Comparison of ENCODE assay signal across 8 cellular contexts in genomic region chr21:33286600-33287456, GRCh38. TPM values are rescaled to one million over a fixed set of nuclear protein-coding genes. Genes with fewer than 3 reads are reported as not detected.
A peak's percentile ranks its signal among the peaks of the same experiment; 100 is the strongest.
DNase-seq lines count a peak whose midpoint lies in the region; ATAC-seq and TF ChIP-seq lines count a peak whose summit lies in the region.

No MANE protein-coding gene starts in this region.

- TF ChIP-seq CTCF in fibroblast of lung (conservative IDR thresholded peaks at IDR 0.05 in 1 of 2, IDR thresholded peaks at IDR 0.05 in 1 of 2; ENCODE audit: low read depth in 1 of 2, low read length in 2 of 2) (no peak), ovary (IDR thresholded peaks at IDR 0.05) (no peak), progenitor cell of endocrine pancreas (IDR thresholded peaks at IDR 0.05; ENCODE audit: unreplicated experiment) (no peak), WTC11 (IDR thresholded peaks at IDR 0.05) (no peak)

- peak overlapping the region; percentile 7 for H3K4me2 ChIP-seq in fibroblast of lung (ENCODE audit: extremely low read depth, insufficient read depth, low read length)

- H3K27ac Mint-ChIP-seq in progenitor cell of endocrine pancreas (no peak overlapping the region), WTC11 (no peak overlapping the region)

- no peaks in the 10 kb centered on the region for H4K20me1 ChIP-seq in fibroblast of lung (ENCODE audit: control insufficient read depth, extremely low read depth, insufficient read depth, low read length)

- in situ Hi-C loops in Caki2 (cut with HindIII; ENCODE audit: low pct_unique_long_range_greater_than_20kb, low sequenced_read_pairs) = no loop called here

- H3K4me3 ChIP-seq in fibroblast of lung (replicated peaks in 1 of 4; ENCODE audit: control extremely low read depth in 1 of 4, insufficient read depth in 1 of 4, low read depth in 3 of 4, low read length in 4 of 4) = no peak overlapping the region
- H3K4me3 ChIP-seq in ovary = no peak overlapping the region

- H3K79me2 ChIP-seq in fibroblast of lung (ENCODE audit: control insufficient read depth, insufficient read depth, low read length) = no peaks in the 10 kb centered on the region

- DNase-seq in Caki2 (ENCODE audit: low read depth) = peak; percentile 68
- DNase-seq in fibroblast of lung (ENCODE audit: low read depth in 2 of 2) = peak; percentile 83 to 91
- DNase-seq in ovary = peak; percentile 51 to 74 (median 56)
- no peak for DNase-seq in NCI-H2171 (lab: John Stamatoyannopoulos, UW)
- no peak for DNase-seq in T-helper 9 cell
- no peak for DNase-seq in progenitor cell of endocrine pancreas (ENCODE audit: low spot score, unreplicated experiment)
- no peak for DNase-seq in WTC11 (ENCODE audit: low spot score)

- no peaks in the 10 kb centered on the region for H3K9me3 ChIP-seq in fibroblast of lung (ENCODE audit: control insufficient read depth, insufficient read depth, low read depth, low read length)
- H3K9me3 ChIP-seq in ovary = no peaks in the 10 kb centered on the region

- H3K4me1 ChIP-seq in fibroblast of lung (ENCODE audit: control insufficient read depth, extremely low read depth, insufficient read depth, low read length) (peaks cover 6% of the 10 kb centered on the region), ovary (ENCODE audit: insufficient read depth) (peaks cover 19% of the 10 kb centered on the region)

- CTCF ChIA-PET in WTC11 (lab: Charles Lee) = no interaction called here

- H3K4me3 Mint-ChIP-seq in progenitor cell of endocrine pancreas (ENCODE audit: low read depth) (no peak overlapping the region), WTC11 (no peak overlapping the region)

- H3K27me3 ChIP-seq in fibroblast of lung (ENCODE audit: control insufficient read depth, insufficient read depth, low read length) (no peaks in the 10 kb centered on the region), ovary (no peaks in the 10 kb centered on the region)

- no peak overlapping the region for H3K9ac ChIP-seq in fibroblast of lung (ENCODE audit: insufficient read depth, low read length)

- 10 to 19% (median 16%) methylated on average over 15 of the region's 15 CpGs for WGBS in ovary, 3 donors

- peaks cover 4% of the 10 kb centered on the region for H3K36me3 Mint-ChIP-seq in progenitor cell of endocrine pancreas (ENCODE audit: insufficient read depth)
- peaks cover 4% of the 10 kb centered on the region for H3K36me3 Mint-ChIP-seq in WTC11

- no peak for ATAC-seq in WTC11

- TF ChIP-seq POLR2A in ovary (IDR thresholded peaks at IDR 0.05) = no peak

- no peak overlapping the region for H2AFZ ChIP-seq in fibroblast of lung (ENCODE audit: low read length)

- POLR2A ChIA-PET in WTC11 (lab: Charles Lee) = no interaction called here

- intact Hi-C loops in ovary (cut with DNase I) = no loop called here

- H3K36me3 ChIP-seq in fibroblast of lung (ENCODE audit: control insufficient read depth, insufficient read depth, low read length) (peaks cover 7% of the 10 kb centered on the region), ovary (no peaks in the 10 kb centered on the region)

- H3K4me1 Mint-ChIP-seq in progenitor cell of endocrine pancreas (ENCODE audit: low read depth) = peaks cover 2% of the 10 kb centered on the region
- H3K4me1 Mint-ChIP-seq in WTC11 = no peaks in the 10 kb centered on the region

- H3K27ac ChIP-seq in fibroblast of lung (ENCODE audit: insufficient read depth, low read length) (no peak overlapping the region), ovary (peak overlapping the region in 1 of 2 donors; percentile 55)

- no peak for TF ChIP-seq EP300 in ovary (IDR thresholded peaks at IDR 0.05)

- H3K9me3 Mint-ChIP-seq in progenitor cell of endocrine pancreas (ENCODE audit: low read depth) = no peaks in the 10 kb centered on the region
- H3K9me3 Mint-ChIP-seq in WTC11 = no peaks in the 10 kb centered on the region

- no peaks in the 10 kb centered on the region for H3K27me3 Mint-ChIP-seq in progenitor cell of endocrine pancreas
- H3K27me3 Mint-ChIP-seq in WTC11 (ENCODE audit: low read depth) = no peaks in the 10 kb centered on the region

TF ChIP-seq in PFSK-1, 5 proteins besides CTCF, POLR2A, EP300 and RAD21:
- TF ChIP-seq POLR2AphosphoS5 (IDR thresholded peaks at IDR 0.05; ENCODE audit: low read depth, low read length) = no peak; the same call in 1 of the 2 replicates
- TF ChIP-seq FOXP2 (optimal IDR thresholded peaks at IDR 0.05; ENCODE audit: borderline replicate concordance, extremely low read depth, extremely low read length, insufficient read depth) = no peak
- no peak for TF ChIP-seq TAF1 (IDR thresholded peaks at IDR 0.05; ENCODE audit: borderline replicate concordance, insufficient read depth, low read length)
- TF ChIP-seq SIN3A (IDR thresholded peaks at IDR 0.05; ENCODE audit: borderline replicate concordance, insufficient read depth, low read length) = peak; percentile 33; the same call in 1 of the 2 replicates

TF ChIP-seq in WTC11, 78 proteins besides CTCF, POLR2A, EP300 and RAD21 (continues in another document):
- TF ChIP-seq GABPB1 (CRISPR knock-in tag; IDR thresholded peaks at IDR 0.05) (no peak), IRF2 (CRISPR knock-in tag; IDR thresholded peaks at IDR 0.05; ENCODE audit: borderline replicate concordance, low read depth) (no peak), ESRRA (CRISPR knock-in tag; IDR thresholded peaks at IDR 0.05; ENCODE audit: borderline replicate concordance) (no peak), TCF7 (CRISPR knock-in tag; IDR thresholded peaks at IDR 0.05; ENCODE audit: low read depth) (no peak), SP1 (CRISPR knock-in tag; conservative IDR thresholded peaks at IDR 0.05) (no peak), ZNF512 (CRISPR knock-in tag; IDR thresholded peaks at IDR 0.05; ENCODE audit: borderline replicate concordance) (no peak), SMAD4 (CRISPR knock-in tag; IDR thresholded peaks at IDR 0.05) (no peak), FOXP1 (CRISPR knock-in tag; IDR thresholded peaks at IDR 0.05; ENCODE audit: borderline replicate concordance) (no peak), PRRX2 (CRISPR knock-in tag; IDR thresholded peaks at IDR 0.05) (no peak), ZNF671 (CRISPR knock-in tag; IDR thresholded peaks at IDR 0.05) (no peak)

RNA-seq across cellular contexts. Expression of gene IL10RB, which starts 20.7 kb away (rescaled TPM):
- total RNA-seq in Caki2 (2014; rRNA removed; shearing (Covaris generic); ENCODE audit: low replicate concordance) = 64.9 and 71.4 TPM in 2 replicates
- polyA plus RNA-seq in PFSK-1 (2012; ENCODE audit: insufficient read length, low read depth) = 26.6 TPM
- 58.0 and 64.1 TPM in 2 replicates for total RNA-seq in fibroblast of lung
- polyA plus RNA-seq in fibroblast of lung = 43.6 and 56.2 TPM in 2 replicates
- polyA plus RNA-seq in fibroblast of lung (2012) = 29.0 and 34.0 TPM in 2 replicates
- 31.8 and 40.5 TPM in 2 replicates for polyA minus RNA-seq in fibroblast of lung (ENCODE audit: low replicate concordance)
- total RNA-seq in ovary = 10 to 100 TPM; 18.1 to 25.5 (median 23.8) TPM
- polyA plus RNA-seq in ovary = 10 to 100 TPM; 31.5 to 31.7 TPM
- total RNA-seq in progenitor cell of endocrine pancreas = 7.7 and 8.7 TPM in 2 replicates
- 3.7 to 5.1 TPM (median 4.1 TPM) in 3 replicates for total RNA-seq in WTC11 (2021)

RNA-seq across cellular contexts. Expression of gene IFNAR1, which starts 37.9 kb away (rescaled TPM):
- total RNA-seq in Caki2 (2014; rRNA removed; shearing (Covaris generic); ENCODE audit: low replicate concordance) = 4.4 and 32.2 TPM in 2 replicates
- 33.2 TPM for polyA plus RNA-seq in PFSK-1 (2012; ENCODE audit: insufficient read length, low read depth)
- 17.5 and 19.5 TPM in 2 replicates for total RNA-seq in fibroblast of lung
- polyA plus RNA-seq in fibroblast of lung = 16.5 and 23.1 TPM in 2 replicates
- polyA plus RNA-seq in fibroblast of lung (2012) = 18.7 and 24.7 TPM in 2 replicates
- polyA minus RNA-seq in fibroblast of lung (ENCODE audit: low replicate concordance) = 7.8 and 8.2 TPM in 2 replicates
- total RNA-seq in ovary = 10 to 100 TPM; 20.6 to 47.9 (median 35.1) TPM
- polyA plus RNA-seq in ovary = 10 to 100 TPM; 26.4 to 31.2 TPM
- 18.3 and 19.6 TPM in 2 replicates for total RNA-seq in progenitor cell of endocrine pancreas
- total RNA-seq in WTC11 (2021) = 12.2 to 14.6 TPM (median 13.2 TPM) in 3 replicates

RNA-seq across cellular contexts. Expression of gene IFNAR2, which starts 57.1 kb away (rescaled TPM):
- 14.5 and 38.6 TPM in 2 replicates for total RNA-seq in Caki2 (2014; rRNA removed; shearing (Covaris generic); ENCODE audit: low replicate concordance)
- polyA plus RNA-seq in PFSK-1 (2012; ENCODE audit: insufficient read length, low read depth) = 10.4 TPM
- total RNA-seq in fibroblast of lung (5.1 and 5.6 TPM in 2 replicates), ovary (10 to 100 TPM; 10.8 to 27.5 (median 20.5) TPM), progenitor cell of endocrine pancreas (17.4 and 19.2 TPM in 2 replicates), WTC11 (2021) (13.3 to 19.1 TPM (median 16.4 TPM) in 3 replicates)
- polyA plus RNA-seq in fibroblast of lung (20.2 and 24.3 TPM in 2 replicates), ovary (10 to 100 TPM; 13.8 to 30.4 TPM)
- polyA plus RNA-seq in fibroblast of lung (2012) = 9.4 and 9.5 TPM in 2 replicates
- 4.2 and 4.9 TPM in 2 replicates for polyA minus RNA-seq in fibroblast of lung (ENCODE audit: low replicate concordance)

Comparison
In these comparisons a context has a peak if more than half of its experiments do, and no peak if none do; other contexts are left out.
1. DNase-seq: peak in Caki2 (single experiment), fibroblast of lung (2 of 2) and ovary (5 of 5); none in NCI-H2171 (single experiment), T-helper 9 cell (single experiment), progenitor cell of endocrine pancreas (single experiment) and WTC11 (single experiment).